In the genomic region with DNA sequence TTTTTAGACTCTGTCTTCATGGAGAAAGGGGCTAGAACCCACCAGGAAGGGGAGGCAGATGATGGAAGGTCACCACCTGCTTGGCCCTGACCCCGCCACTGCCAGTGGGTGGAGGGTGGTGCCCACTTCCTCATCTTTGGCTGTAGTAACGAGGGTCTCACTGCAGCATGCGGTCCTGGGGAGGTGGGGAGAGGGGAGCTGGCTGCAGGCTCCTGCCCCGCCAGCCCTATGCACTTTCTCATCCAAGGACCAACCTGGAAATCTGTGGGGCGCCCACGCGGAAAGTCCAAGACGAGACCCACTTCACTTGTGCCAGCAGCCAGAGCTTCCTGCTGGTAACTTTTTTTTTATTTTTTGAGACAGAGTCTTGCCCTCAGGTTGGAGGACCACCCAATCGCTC, we compare ENCODE assay signal across 20 cellular contexts.
DNase-seq lines count a peak whose midpoint lies in the region; ATAC-seq and TF ChIP-seq lines count a peak whose summit lies in the region.
"Had no signal": no experiment of that assay in that cellular context is flagged by ENCODE, and none has a peak within 500 bp of the region (broad histone marks: within the 10 kb centered on the region; RNA-seq: fewer than 3 reads in every experiment).

No MANE protein-coding gene starts in this region.

- peaks cover 47% of the 10 kb centered on the region for H3K36me3 Mint-ChIP-seq in endodermal cell (ENCODE audit: low read depth)

- H3K9me3 ChIP-seq in endodermal cell (ENCODE audit: control insufficient read depth, low read length) (no peaks in the 10 kb centered on the region), spleen (no peaks in the 10 kb centered on the region), right atrium auricular region (no peaks in the 10 kb centered on the region)
- H3K9me3 ChIP-seq: BLaER1 treated with 17β-estradiol and CSF1 and Interleukin-3, amounts not matched to agents 10 nM and 100 nM had no signal

- H3K4me3 ChIP-seq in endodermal cell (ENCODE audit: low read length) (no peak overlapping the region), spleen (no peak overlapping the region), right atrium auricular region (no peak overlapping the region)
- H3K4me3 ChIP-seq: BLaER1 treated with 17β-estradiol and CSF1 and Interleukin-3, amounts not matched to agents 10 nM and 100 nM; GM12878 had no signal

- no peak for ATAC-seq in Right ventricle myocardium superior (ENCODE audit: poor library complexity)
- no peak for ATAC-seq in left cardiac atrium
- ATAC-seq: GM12878, HepG2 had no signal

- H3K27me3 Mint-ChIP-seq in endodermal cell (ENCODE audit: insufficient read depth): no peaks in the 10 kb centered on the region
- H3K27me3 Mint-ChIP-seq: CD4-positive, CD25-positive, alpha-beta regulatory T cell; CD8-positive, alpha-beta memory T cell had no signal

- H3K27ac Mint-ChIP-seq in endodermal cell: peak overlapping the region; percentile 70
- H3K27ac Mint-ChIP-seq: CD4-positive, CD25-positive, alpha-beta regulatory T cell had no signal

- H3K4me1 ChIP-seq in endodermal cell (ENCODE audit: control insufficient read depth, insufficient read depth, low read length) (no peaks in the 10 kb centered on the region), spleen (peaks cover 0 to 7% (median 5%) of the 10 kb centered on the region in 6 donors), right atrium auricular region (peaks cover 0 to 40% of the 10 kb centered on the region in 2 donors)

- H3K4me3 Mint-ChIP-seq in endodermal cell: no peak overlapping the region
- H3K4me3 Mint-ChIP-seq: CD4-positive, CD25-positive, alpha-beta regulatory T cell; CD8-positive, alpha-beta memory T cell had no signal

- TF ChIP-seq POLR2A in spleen (IDR thresholded peaks at IDR 0.05): no peak

- H3K27ac ChIP-seq in endodermal cell (ENCODE audit: low read depth, low read length): no peak overlapping the region
- H3K27ac ChIP-seq in spleen: no peak overlapping the region
- H3K27ac ChIP-seq in right atrium auricular region: no peak overlapping the region

- H3K9ac ChIP-seq in endodermal cell (ENCODE audit: extremely low read depth, low read length, poor library complexity, severe bottlenecking): no peak overlapping the region
- H3K9ac ChIP-seq: BLaER1 treated with 17β-estradiol and CSF1 and Interleukin-3, amounts not matched to agents 10 nM and 100 nM had no signal

- peaks cover 48% of the 10 kb centered on the region for H3K36me3 ChIP-seq in endodermal cell (ENCODE audit: control insufficient read depth, insufficient read depth, low read length)
- peaks cover 0 to 62% (median 26%) of the 10 kb centered on the region in 6 donors for H3K36me3 ChIP-seq in spleen
- peaks cover 21% of the 10 kb centered on the region for H3K36me3 ChIP-seq in right atrium auricular region

- whole genome bisulfite sequencing in endodermal cell (ENCODE audit: insufficient coverage in 1 of 2, insufficient read length in 1 of 2), 2 experiments: 99% methylated on average over 7 to 9 of the region's 9 CpGs
- WGBS in spleen, 5 donors: 83 to 91% (median 85%) methylated on average over 9 of the region's 9 CpGs

- H3K4me1 Mint-ChIP-seq in endodermal cell: peaks cover 18% of the 10 kb centered on the region

- TF ChIP-seq CTCF in endodermal cell (conservative IDR thresholded peaks at IDR 0.05): no peak
- TF ChIP-seq CTCF in spleen (IDR thresholded peaks at IDR 0.05 in 8 of 11, conservative IDR thresholded peaks at IDR 0.05 in 3 of 11): no peak
- TF ChIP-seq CTCF in right atrium auricular region (IDR thresholded peaks at IDR 0.05): no peak

- H3K9me3 Mint-ChIP-seq in endodermal cell: no peaks in the 10 kb centered on the region
- H3K9me3 Mint-ChIP-seq: CD8-positive, alpha-beta memory T cell had no signal

- intact Hi-C loops in Right ventricle myocardium superior (cut with DNase I): no loop called here
- intact Hi-C loops in left cardiac atrium (cut with DNase I): no loop called here
- intact Hi-C loops in spleen (cut with DNase I; ENCODE audit: low total_unique reads): no loop called here

- DNase-seq in Right ventricle myocardium superior (peak; percentile 29), left cardiac atrium (no peak), endodermal cell (no peak), spleen (peak; percentile 22), NCI-H510A (lab: John Stamatoyannopoulos, UW) (no peak), right atrium auricular region (ENCODE audit: low spot score) (no peak), NCI-H69 (lab: John Stamatoyannopoulos, UW) (no peak)
- DNase-seq: 8988T; CD4-positive, CD25-positive, alpha-beta regulatory T cell; CD8-positive, alpha-beta memory T cell; COR-L47; DMS 273 treated with DMSO at 0.1 percent for 48 hours; DMS53; DND-41; EL; GOT3; H7 had no signal

- H3K27me3 ChIP-seq in endodermal cell (ENCODE audit: control insufficient read depth, insufficient read depth, low read length, poor library complexity, severe bottlenecking) (no peaks in the 10 kb centered on the region), spleen (replicated peaks in 1 of 7) (no peaks in the 10 kb centered on the region), right atrium auricular region (no peaks in the 10 kb centered on the region)
- H3K27me3 ChIP-seq: BLaER1 treated with 17β-estradiol and CSF1 and Interleukin-3, amounts not matched to agents 10 nM and 100 nM had no signal

Comparison
In these comparisons a context has a peak if more than half of its experiments do, and no peak if none do; other contexts are left out.
1. DNase-seq: peak in Right ventricle myocardium superior (single experiment) and spleen (single experiment); none in left cardiac atrium (single experiment), endodermal cell (single experiment), NCI-H510A (single experiment), right atrium auricular region (single experiment) and NCI-H69 (single experiment).